ENCODE assay signal across 27 cellular contexts in the genomic region with DNA sequence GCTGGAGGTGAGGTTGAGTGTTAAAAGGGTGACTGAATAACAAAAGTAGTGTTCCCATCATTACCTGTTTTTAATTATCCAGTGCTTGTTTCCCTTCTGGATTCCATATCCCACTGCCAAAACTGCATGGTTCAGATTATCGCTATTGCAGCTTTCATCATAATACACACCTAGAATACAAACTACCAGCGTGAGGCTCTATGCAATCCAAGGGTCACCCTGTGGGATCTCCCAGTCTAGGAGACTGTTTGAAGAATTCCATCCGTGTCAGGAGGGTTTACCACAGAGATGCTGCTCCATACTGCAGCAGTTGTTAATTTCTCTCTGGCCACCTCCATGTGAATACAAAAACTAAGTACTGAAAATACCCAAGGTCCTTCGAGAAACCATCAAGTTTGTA.
"Had no signal": no experiment of that assay in that cellular context is flagged by ENCODE, and none has a peak within 500 bp of the region (broad histone marks: within the 10 kb centered on the region; RNA-seq: fewer than 3 reads in every experiment).

No MANE protein-coding gene starts in this region.

- H3K4me3 Mint-ChIP-seq: effector memory CD8-positive, alpha-beta T cell; naive thymus-derived CD4-positive, alpha-beta T cell; nephron; stimulated activated effector memory CD8-positive, alpha-beta T cell treated with anti-CD3 and anti-CD28 coated beads, Interleukin-12 subunit alpha, Interleukin-12 subunit beta, amount 100 ng/mL, for 72 hours; type B pancreatic cell had no signal

- H3K27ac ChIP-seq: foreskin keratinocyte, gastroesophageal sphincter, heart left ventricle, hepatocyte, left lung, neutrophil, parathyroid adenoma, right lobe of liver, testis, tibial artery had no signal

- ATAC-seq: effector memory CD8-positive, alpha-beta T cell; esophagus mucosa; foreskin keratinocyte; gastroesophageal sphincter; heart left ventricle; left cardiac atrium; left lung; naive thymus-derived CD4-positive, alpha-beta T cell; right lobe of liver; stimulated activated effector memory CD8-positive, alpha-beta T cell treated with anti-CD3 and anti-CD28 coated beads, Interleukin-12 subunit alpha, Interleukin-12 subunit beta, amount 100 ng/mL, for 72 hours; stimulated activated naive CD8-positive, alpha-beta T cell treated with anti-CD3 and anti-CD28 coated beads, Interleukin-15, Interleukin-2, amounts not matched to agents 100 U/mL and 50 U/mL, for 24 hours had no signal

- H3K27ac Mint-ChIP-seq: effector memory CD8-positive, alpha-beta T cell; nephron; progenitor cell of endocrine pancreas; stimulated activated effector memory CD8-positive, alpha-beta T cell treated with anti-CD3 and anti-CD28 coated beads, Interleukin-12 subunit alpha, Interleukin-12 subunit beta, amount 100 ng/mL, for 72 hours; type B pancreatic cell had no signal

- H3K4me1 Mint-ChIP-seq: naive thymus-derived CD4-positive, alpha-beta T cell; nephron; stimulated activated effector memory CD8-positive, alpha-beta T cell treated with anti-CD3 and anti-CD28 coated beads, Interleukin-12 subunit alpha, Interleukin-12 subunit beta, amount 100 ng/mL, for 72 hours had no signal

- FAIRE-seq: endometrium, kidney had no signal

- H3K9me3 ChIP-seq: gastroesophageal sphincter, heart left ventricle, left lung, neutrophil, right lobe of liver, testis, tibial artery had no signal

- H3K27me3 Mint-ChIP-seq: effector memory CD8-positive, alpha-beta T cell; naive thymus-derived CD4-positive, alpha-beta T cell; progenitor cell of endocrine pancreas; type B pancreatic cell had no signal

- DNase-seq: cortex of kidney; effector memory CD8-positive, alpha-beta T cell; foreskin keratinocyte; heart left ventricle; kidney; left cardiac atrium; left lung; midbrain; naive thymus-derived CD4-positive, alpha-beta T cell; right lobe of liver; stimulated activated CD4-positive, alpha-beta T cell treated with anti-CD3 and anti-CD28 coated beads, Interleukin-2, amount 100 ng/mL, for 24 hours; stimulated activated CD4-positive, alpha-beta T cell treated with anti-CD3 and anti-CD28 coated beads, Interleukin-4, amount 100 ng/mL, for 24 hours; stimulated activated naive CD8-positive, alpha-beta T cell treated with anti-CD3 and anti-CD28 coated beads, Interleukin-15, Interleukin-2, amounts not matched to agents 100 U/mL and 50 U/mL, for 24 hours; substantia nigra; testis; tibial artery had no signal

- H3K4me2 ChIP-seq: hepatocyte, smooth muscle cell had no signal

- H3K27me3 ChIP-seq: foreskin keratinocyte, gastroesophageal sphincter, heart left ventricle, hepatocyte, left lung, neutrophil, right lobe of liver, testis, tibial artery had no signal

- H3K9me3 Mint-ChIP-seq: effector memory CD8-positive, alpha-beta T cell; naive thymus-derived CD4-positive, alpha-beta T cell; nephron; stimulated activated effector memory CD8-positive, alpha-beta T cell treated with anti-CD3 and anti-CD28 coated beads, Interleukin-12 subunit alpha, Interleukin-12 subunit beta, amount 100 ng/mL, for 72 hours; type B pancreatic cell had no signal

- H3K4me1 ChIP-seq: foreskin keratinocyte, gastroesophageal sphincter, parathyroid adenoma, right lobe of liver, testis, tibial artery had no signal

- H3K4me3 ChIP-seq: gastroesophageal sphincter, heart left ventricle, hepatocyte, left lung, right lobe of liver, smooth muscle cell, testis, tibial artery had no signal

- H2AFZ ChIP-seq: hepatocyte, parathyroid adenoma had no signal

- H3K9ac ChIP-seq: parathyroid adenoma had no signal
